In the genomic region with DNA sequence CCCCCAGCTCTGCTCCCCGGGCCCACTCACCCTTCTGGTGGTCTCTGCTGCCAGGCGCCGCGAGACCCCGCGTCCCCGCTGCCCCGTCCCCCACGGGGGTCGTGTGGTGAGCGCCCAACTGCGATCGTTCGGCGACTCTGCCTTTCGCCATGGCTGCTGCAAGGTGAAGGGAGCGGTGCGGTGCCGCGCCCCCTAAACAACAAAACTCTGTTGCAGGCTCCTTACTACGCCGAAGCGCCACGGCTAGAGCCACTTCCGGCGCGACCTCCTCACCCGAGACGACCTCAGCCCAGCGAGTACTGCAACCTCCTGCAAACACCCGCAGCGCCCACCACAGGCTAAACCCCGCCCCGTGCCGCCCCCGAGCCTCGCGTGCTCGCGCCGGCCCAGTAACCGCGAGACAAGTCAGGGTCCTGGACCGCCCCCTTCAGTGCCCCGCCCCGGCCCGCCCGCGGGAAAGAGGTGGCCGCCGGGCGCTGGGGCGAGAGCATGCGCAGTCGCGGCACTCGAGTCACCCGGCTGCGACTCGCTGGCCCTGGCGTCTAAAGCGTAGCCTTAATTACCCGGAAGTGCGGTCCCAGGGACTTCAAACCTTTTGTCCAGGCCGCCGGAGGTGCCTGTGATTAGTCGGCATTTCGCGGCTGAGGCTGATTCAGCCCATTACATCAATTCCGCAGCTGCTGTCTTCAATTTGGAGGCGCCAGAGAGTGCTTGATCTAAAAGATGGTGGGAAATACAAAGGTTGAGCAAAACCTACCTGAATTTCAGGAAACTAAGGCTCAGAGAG, we compare ENCODE assay signal across 8 cellular contexts. TPM values are rescaled to one million over a fixed set of nuclear protein-coding genes. Genes with fewer than 3 reads are reported as not detected.
DNase-seq lines count a peak whose midpoint lies in the region; ATAC-seq and TF ChIP-seq lines count a peak whose summit lies in the region.

A gene with protein sequence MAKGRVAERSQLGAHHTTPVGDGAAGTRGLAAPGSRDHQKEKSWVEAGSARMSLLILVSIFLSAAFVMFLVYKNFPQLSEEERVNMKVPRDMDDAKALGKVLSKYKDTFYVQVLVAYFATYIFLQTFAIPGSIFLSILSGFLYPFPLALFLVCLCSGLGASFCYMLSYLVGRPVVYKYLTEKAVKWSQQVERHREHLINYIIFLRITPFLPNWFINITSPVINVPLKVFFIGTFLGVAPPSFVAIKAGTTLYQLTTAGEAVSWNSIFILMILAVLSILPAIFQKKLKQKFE (minus strand): TSS at position 303 of the 787 bp plus-strand sequence. CDS start 152 bp downstream, at position 151.

- H3K9me3 Mint-ChIP-seq in activated naive CD8-positive, alpha-beta T cell treated with anti-CD3 and anti-CD28 coated beads, Interleukin-2, amount 50 U/mL, for 24 hours = no peaks in the 10 kb centered on the region

- no peaks in the 10 kb centered on the region for H3K27me3 ChIP-seq in cardiac muscle cell
- no peaks in the 10 kb centered on the region for H3K27me3 ChIP-seq in trophoblast cell (ENCODE audit: insufficient read depth, low read length)
- no peaks in the 10 kb centered on the region for H3K27me3 ChIP-seq in transverse colon

- DNase-seq in GM12864 (ENCODE audit: low read depth) (peak; percentile 97), NCI-H1417 (lab: John Stamatoyannopoulos, UW) (peak; percentile 99 to 100 (median 99)), SW 1271 (lab: John Stamatoyannopoulos, UW) (peak; percentile 95 to 97), cardiac muscle cell (ENCODE audit: low read depth in 1 of 2, low spot score in 1 of 2) (peak; percentile 98 to 99), trophoblast cell (peak; percentile 98 to 99), transverse colon (peak; percentile 98)
- peak; percentile 100 for DNase-seq in activated naive CD8-positive, alpha-beta T cell treated with anti-CD3 and anti-CD28 coated beads, Interleukin-2, amount 50 U/mL, for 24 hours

- H3K4me3 Mint-ChIP-seq in activated naive CD8-positive, alpha-beta T cell treated with anti-CD3 and anti-CD28 coated beads, Interleukin-2, amount 50 U/mL, for 24 hours = peak within 1 kb of the TSS; percentile 98

- H3K9me3 ChIP-seq in cardiac muscle cell (ENCODE audit: low read depth) (no peaks in the 10 kb centered on the region), trophoblast cell (ENCODE audit: insufficient read depth, low read depth, low read length) (no peaks in the 10 kb centered on the region), transverse colon (no peaks in the 10 kb centered on the region)

- peak within 1 kb of the TSS; percentile 97 for H4K8ac ChIP-seq in trophoblast cell (ENCODE audit: low read depth, low read length)

- peaks cover 46% of the 10 kb centered on the region for H3K4me1 Mint-ChIP-seq in activated naive CD8-positive, alpha-beta T cell treated with anti-CD3 and anti-CD28 coated beads, Interleukin-2, amount 50 U/mL, for 24 hours

- H3K79me2 ChIP-seq in trophoblast cell (ENCODE audit: control insufficient read depth, insufficient read depth, low read length, poor library complexity) = peaks cover 20% of the 10 kb centered on the region

- H3K9ac ChIP-seq in trophoblast cell (ENCODE audit: low read length) = peak within 1 kb of the TSS; percentile 92

- peak within 1 kb of the TSS; percentile 99 for H4K91ac ChIP-seq in trophoblast cell (ENCODE audit: low read depth, low read length)

- peaks cover 13% of the 10 kb centered on the region for H3K79me1 ChIP-seq in trophoblast cell (ENCODE audit: low read length)

- peak within 1 kb of the TSS; percentile 94 for H2AK5ac ChIP-seq in trophoblast cell (ENCODE audit: low read length)

- peak within 1 kb of the TSS; percentile 95 for H2BK120ac ChIP-seq in trophoblast cell (ENCODE audit: insufficient read depth, low read length, poor library complexity)

- peak; percentile 6 for TF ChIP-seq CTCF in GM12864 (IDR thresholded peaks at IDR 0.05; ENCODE audit: low read depth, low read length, missing control alignments)
- no peak for TF ChIP-seq CTCF in cardiac muscle cell (IDR thresholded peaks at IDR 0.05; ENCODE audit: low read depth, low read length)
- TF ChIP-seq CTCF in transverse colon (IDR thresholded peaks at IDR 0.05) = no peak

- H3K4me2 ChIP-seq in trophoblast cell (ENCODE audit: low read length) = peak within 1 kb of the TSS; percentile 93

- H2BK12ac ChIP-seq in trophoblast cell (ENCODE audit: low read length) = peak within 1 kb of the TSS; percentile 76

- no peaks in the 10 kb centered on the region for H3K36me3 ChIP-seq in cardiac muscle cell
- peaks cover 0 to 5% of the 10 kb centered on the region in 2 experiments for H3K36me3 ChIP-seq in trophoblast cell (ENCODE audit: control insufficient read depth in 1 of 2, insufficient read depth in 2 of 2, low read length in 2 of 2)
- no peaks in the 10 kb centered on the region for H3K36me3 ChIP-seq in transverse colon

- peak within 1 kb of the TSS; percentile 97 for H3K18ac ChIP-seq in trophoblast cell (ENCODE audit: low read length)

- H3K4me1 ChIP-seq in cardiac muscle cell (ENCODE audit: low read depth) (peaks cover 22% of the 10 kb centered on the region), trophoblast cell (ENCODE audit: control insufficient read depth in 1 of 2, insufficient read depth in 2 of 2, low read length in 2 of 2) (peaks cover 12 to 13% of the 10 kb centered on the region in 2 experiments), transverse colon (peaks cover 0 to 29% (median 16%) of the 10 kb centered on the region in 4 donors)

- H3K4ac ChIP-seq in trophoblast cell (ENCODE audit: low read depth, low read length) = peak within 1 kb of the TSS; percentile 100

- H3K14ac ChIP-seq in trophoblast cell (ENCODE audit: low read length) = peak within 1 kb of the TSS; percentile 94

- peak; percentile 88 for TF ChIP-seq POLR2A in transverse colon (IDR thresholded peaks at IDR 0.05)

- peak within 1 kb of the TSS; percentile 97 for H3K27ac Mint-ChIP-seq in activated naive CD8-positive, alpha-beta T cell treated with anti-CD3 and anti-CD28 coated beads, Interleukin-2, amount 50 U/mL, for 24 hours

- peak within 1 kb of the TSS; percentile 96 for H4K12ac ChIP-seq in trophoblast cell (ENCODE audit: low read depth, low read length)

- TF ChIP-seq EP300 in transverse colon (IDR thresholded peaks at IDR 0.05; ENCODE audit: low read depth) = no peak

- peak; percentile 99 for ATAC-seq in HG02759 (IDR thresholded peaks at IDR 0.05; ENCODE audit: unreplicated experiment)
- peak; percentile 97 for ATAC-seq in activated naive CD8-positive, alpha-beta T cell treated with anti-CD3 and anti-CD28 coated beads, Interleukin-2, amount 50 U/mL, for 24 hours

- peak within 1 kb of the TSS; percentile 98 for H2BK5ac ChIP-seq in trophoblast cell (ENCODE audit: low read depth, low read length, poor library complexity)

- WGBS in trophoblast cell (ENCODE audit: extremely low coverage, insufficient coverage, insufficient read length) = no CpG with 5 or more reads among the region's 71 CpGs
- 1% methylated on average over 43 of the region's 71 CpGs; no CpG with 5 or more reads in 1 of the 2 donors for WGBS in transverse colon (ENCODE audit: low coverage in 1 of 2), 2 donors

- H3K27me3 Mint-ChIP-seq in activated naive CD8-positive, alpha-beta T cell treated with anti-CD3 and anti-CD28 coated beads, Interleukin-2, amount 50 U/mL, for 24 hours = peaks cover 5% of the 10 kb centered on the region

- no peak within 1 kb of the TSS for H3K23ac ChIP-seq in trophoblast cell (ENCODE audit: low read length)

- peak within 1 kb of the TSS; percentile 97 for H2AFZ ChIP-seq in trophoblast cell (ENCODE audit: insufficient read depth, low read length, poor library complexity)

- peaks cover 1% of the 10 kb centered on the region for H3K36me3 Mint-ChIP-seq in activated naive CD8-positive, alpha-beta T cell treated with anti-CD3 and anti-CD28 coated beads, Interleukin-2, amount 50 U/mL, for 24 hours (ENCODE audit: low read depth)

- intact Hi-C loops in transverse colon (cut with DNase I; ENCODE audit: low total_unique reads) = loop anchor here (10.0 kb wide), 1 partner anchor 70 kb away; a partner anchor contains a TSS

- H3K27ac ChIP-seq in cardiac muscle cell = peak within 1 kb of the TSS; percentile 93
- H3K27ac ChIP-seq in trophoblast cell (ENCODE audit: low read depth, low read length) = peak within 1 kb of the TSS; percentile 92
- H3K27ac ChIP-seq in transverse colon = peak within 1 kb of the TSS; percentile 90 to 96 (median 92)

- in situ Hi-C loops in transverse colon (cut with MboI; ENCODE audit: low pct_ligation_motif_present in 1 of 4, low pct_unique_long_range_greater_than_20kb in 1 of 4, low sequenced_read_pairs in 3 of 4) = no loop called here

- peak within 1 kb of the TSS; percentile 89 for H3K4me3 ChIP-seq in GM12864 (ENCODE audit: low read depth, low read length)
- H3K4me3 ChIP-seq in cardiac muscle cell = peak within 1 kb of the TSS; percentile 80
- peak within 1 kb of the TSS; percentile 98 for H3K4me3 ChIP-seq in trophoblast cell (ENCODE audit: low read depth, low read length)
- H3K4me3 ChIP-seq in transverse colon = peak within 1 kb of the TSS; percentile 94 to 100 (median 96)

RNA-seq across cellular contexts. Expression of the gene that starts here (rescaled TPM):
- total RNA-seq in cardiac muscle cell (77.0 and 95.7 TPM in 2 replicates), transverse colon (10 to 100 TPM; 13.7 to 53.9 (median 51.8) TPM)
- polyA plus RNA-seq in cardiac muscle cell = 62.2 and 63.3 TPM in 2 replicates
- 67.0 and 71.4 TPM in 2 replicates for polyA plus RNA-seq in trophoblast cell (2013)

Comparison
In these comparisons a context has a peak if more than half of its experiments do, and no peak if none do; other contexts are left out.
1. Peak in every context shown above with its lines: DNase-seq, ATAC-seq, H3K4me3 ChIP-seq and H3K27ac ChIP-seq.